1 cellular context compared by ENCODE assay signal in genomic region chr2:98551316-98551715, GRCh38.
TF ChIP-seq lines count a peak whose summit lies in the region.

No MANE protein-coding gene starts in this region.

TF ChIP-seq in GM12891, 5 proteins besides CTCF, POLR2A, EP300 and RAD21:
- no peak for TF ChIP-seq POU2F2 (IDR thresholded peaks at IDR 0.05; ENCODE audit: low read depth, low read length)
- no peak for TF ChIP-seq SPI1 (IDR thresholded peaks at IDR 0.05; ENCODE audit: low read depth, low read length)
- no peak for TF ChIP-seq POLR2AphosphoS5 (IDR thresholded peaks at IDR 0.05; ENCODE audit: low read depth, low read length)
- TF ChIP-seq PAX5 (IDR thresholded peaks at IDR 0.05; ENCODE audit: insufficient read depth, low read length, severe bottlenecking) = no peak
- TF ChIP-seq TAF1 (IDR thresholded peaks at IDR 0.05; ENCODE audit: low read depth, low read length) = no peak
